8 cellular contexts compared by ENCODE assay signal in genomic region chr20:38472513-38473352, GRCh38. TPM values are rescaled to one million over a fixed set of nuclear protein-coding genes. Genes with fewer than 3 reads are reported as not detected.
DNase-seq lines count a peak whose midpoint lies in the region; ATAC-seq, FAIRE-seq and TF ChIP-seq lines count a peak whose summit lies in the region.

TSS of gene RALGAPB (plus strand) at chr20:38472843. CDS start at chr20:38488433, 15,590 bp downstream.

- peak; percentile 99 for DNase-seq in BE2C
- DNase-seq in GM19238 (ENCODE audit: insufficient read length, low spot score) = peak; percentile 90
- peak; percentile 97 for DNase-seq in NCI-H510A treated with DMSO at 0.1 percent for 48 hours (lab: John Stamatoyannopoulos, UW)
- DNase-seq in activated CD4-positive, alpha-beta T cell treated with anti-CD3 and anti-CD28 coated beads for 24 hours (ENCODE audit: low read depth in 2 of 2) = peak; percentile 96 to 97
- DNase-seq in choroid plexus epithelial cell (ENCODE audit: low read depth) = peak; percentile 99
- peak; percentile 100 for DNase-seq in kidney
- DNase-seq in stimulated activated CD4-positive, alpha-beta T cell treated with anti-CD3 and anti-CD28 coated beads, Interleukin-15, amount 100 ng/mL, for 24 hours = peak; percentile 98

- peak; percentile 87 for ATAC-seq in HG03442 (IDR thresholded peaks at IDR 0.05; ENCODE audit: unreplicated experiment)

- peak within 1 kb of the TSS; percentile 66 to 92 for H3K9ac ChIP-seq in kidney (ENCODE audit: low read length in 2 of 2)

- peak within 1 kb of the TSS; percentile 83 to 90 for H3K27ac ChIP-seq in kidney (ENCODE audit: low read depth in 2 of 2, low read length in 2 of 2)

- TF ChIP-seq CTCF in BE2C (IDR thresholded peaks at IDR 0.05; ENCODE audit: low read depth, low read length) (peak; percentile 64), choroid plexus epithelial cell (conservative IDR thresholded peaks at IDR 0.05; ENCODE audit: low read depth, low read length) (peak; percentile 55), kidney (IDR thresholded peaks at IDR 0.05; ENCODE audit: borderline replicate concordance, extremely low read depth, insufficient read depth) (peak; percentile 26)

- peak; percentile 32 for FAIRE-seq in kidney (lab: Jason Lieb, UNC)

- H3K27me3 ChIP-seq in BE2C = no peaks in the 10 kb centered on the region

- H3K4me1 ChIP-seq in BE2C (no peaks in the 10 kb centered on the region), kidney (ENCODE audit: control insufficient read depth in 1 of 2, insufficient read depth in 1 of 2, low read depth in 1 of 2, low read length in 2 of 2) (peaks cover 6 to 10% of the 10 kb centered on the region in 2 donors)

- H3K36me3 ChIP-seq in BE2C (no peaks in the 10 kb centered on the region; the same call in 1 of the 2 replicates), kidney (ENCODE audit: control insufficient read depth in 1 of 2, insufficient read depth in 2 of 2, low read length in 2 of 2) (no peaks in the 10 kb centered on the region)

- H3K4me3 ChIP-seq in BE2C (ENCODE audit: low read depth, low read length) (peak within 1 kb of the TSS; percentile 87), choroid plexus epithelial cell (ENCODE audit: low read depth, low read length) (peak within 1 kb of the TSS; percentile 88), kidney (ENCODE audit: low read length in 2 of 2) (peak within 1 kb of the TSS; percentile 83 to 91)

- H3K9me3 ChIP-seq in BE2C (no peaks in the 10 kb centered on the region), kidney (ENCODE audit: control insufficient read depth in 1 of 2, low read length in 2 of 2) (no peaks in the 10 kb centered on the region)

- intact Hi-C loops in kidney (cut with DNase I) = no loop called here

RNA-seq across cellular contexts. Expression of gene RALGAPB, which starts in this region (rescaled TPM):
- polyA plus RNA-seq in BE2C (2012; ENCODE audit: insufficient read depth, insufficient read length, low read depth) = 25.5 TPM
- total RNA-seq in kidney = 43.3 TPM
- polyA plus RNA-seq in kidney (ENCODE audit: insufficient read depth, low read depth, low replicate concordance) = 9.4 TPM

Comparison
In these comparisons a context has a peak if more than half of its experiments do, and no peak if none do; other contexts are left out.
1. Peak in every context shown above with its lines: DNase-seq, ATAC-seq, H3K4me3 ChIP-seq and H3K27ac ChIP-seq.